Comparison of ENCODE assay signal across 22 cellular contexts in the genomic region with DNA sequence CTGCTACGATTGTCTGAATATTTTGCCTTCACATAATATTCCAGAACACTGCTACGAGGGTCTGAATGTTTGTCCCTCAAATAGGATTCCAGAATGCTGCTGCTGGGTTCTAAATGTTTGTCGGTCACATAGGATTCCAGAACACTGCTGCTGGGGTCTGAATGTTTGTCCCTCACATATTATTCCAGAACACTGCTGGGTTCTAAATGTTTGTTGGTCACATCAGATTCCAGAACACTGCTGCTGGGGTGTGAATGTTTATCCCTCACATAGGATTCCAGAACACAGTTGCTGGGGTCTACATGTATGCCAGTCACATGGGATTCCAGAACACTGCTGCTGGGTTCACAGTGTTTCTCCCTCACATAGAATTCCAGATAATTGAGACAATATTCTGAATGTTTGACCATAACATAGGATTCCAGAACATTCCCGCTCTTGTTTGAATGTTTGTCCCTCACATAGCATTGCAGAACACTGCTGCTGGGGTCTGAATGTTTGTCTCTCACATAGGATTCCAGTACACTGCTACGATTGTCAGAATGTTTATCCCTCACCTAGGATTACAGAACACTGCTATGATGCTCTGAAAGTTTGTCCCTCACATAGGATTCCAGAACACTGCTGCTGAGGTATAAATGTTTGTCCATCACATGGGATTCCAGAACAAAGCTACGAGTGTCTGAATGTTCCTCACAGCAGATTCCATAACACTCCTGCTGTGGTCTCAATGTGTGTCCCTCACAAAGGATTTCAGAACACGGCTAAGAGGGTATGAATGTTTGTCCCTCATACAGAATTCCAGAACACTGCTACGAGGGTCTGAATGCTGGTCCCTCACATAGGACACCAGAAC.
"Had no signal": no experiment of that assay in that cellular context is flagged by ENCODE, and none has a peak within 500 bp of the region (broad histone marks: within the 10 kb centered on the region; RNA-seq: fewer than 3 reads in every experiment).

No MANE protein-coding gene starts in this region.

- H3K27me3 ChIP-seq: SJSA1 had no signal

- H3K4me1 ChIP-seq: SJSA1 had no signal

- H3K36me3 ChIP-seq: SJSA1 had no signal

- H3K27ac ChIP-seq: HL-60, SJSA1, SK-N-MC had no signal

- DNase-seq: KBM-7, MM.1S, NCI-H1092 treated with DMSO at 0.1 percent for 48 hours, NCI-H1436, NCI-H187, NCI-H2029, NCI-H2081 treated with DMSO at 0.1 percent for 48 hours, NCI-H2171, NCI-H226, NCI-H446, NCI-H510A, NCI-H524 treated with DMSO at 0.1 percent for 48 hours, NCI-H69, NCI-H774, Right ventricle myocardium superior, RPMI8226, SIG-M5 had no signal

- H3K4me3 ChIP-seq: SJSA1, SK-N-MC had no signal

- FAIRE-seq: HTR-8/SVneo, RCC 7860 had no signal
